ENCODE assay signal across 20 cellular contexts in genomic region chr20:20212675-20213096, GRCh38.
A peak's percentile ranks its signal among the peaks of the same experiment; 100 is the strongest.
DNase-seq lines count a peak whose midpoint lies in the region; ATAC-seq, FAIRE-seq and TF ChIP-seq lines count a peak whose summit lies in the region.
"Had no signal": no experiment of that assay in that cellular context is flagged by ENCODE, and none has a peak within 500 bp of the region (broad histone marks: within the 10 kb centered on the region; RNA-seq: fewer than 3 reads in every experiment).

No MANE protein-coding gene starts in this region.

- ATAC-seq in GM21528 (IDR thresholded peaks at IDR 0.05; ENCODE audit: low FRiP score, unreplicated experiment), result no peak
- no peak for ATAC-seq in T-helper 17 cell
- ATAC-seq: T-cell had no signal

- no peaks in the 10 kb centered on the region for H3K9me3 ChIP-seq in T-helper 17 cell (ENCODE audit: control insufficient read depth, low read length, poor library complexity, severe bottlenecking)
- H3K9me3 ChIP-seq: ascending aorta, tibial nerve had no signal

- peaks cover 4% of the 10 kb centered on the region for H3K27me3 Mint-ChIP-seq in brain
- H3K27me3 Mint-ChIP-seq in T-helper 17 cell, result peaks cover 43% of the 10 kb centered on the region

- DNase-seq in COLO668 (lab: John Stamatoyannopoulos, UW; ENCODE audit: unreplicated experiment) (peak; percentile 94), GM12891 (ENCODE audit: insufficient read length, low spot score) (no peak), NCI-H2081 (lab: John Stamatoyannopoulos, UW) (peak; percentile 81 to 91), T-helper 17 cell (no peak), NCI-H226 (no peak), HuH-7 (ENCODE audit: low spot score) (no peak)
- DNase-seq: activated B cell treated with CpG ODN at 0.5 μM for 24 hours; activated gamma-delta T cell treated with Interleukin-2 at 50 U/mL for 16 hours; H9; midbrain; nucleus accumbens; stimulated activated CD4-positive, alpha-beta T cell treated with anti-CD3 and anti-CD28 coated beads, Interleukin-4, amount 100 ng/mL, for 24 hours; T-cell had no signal

- H3K27ac Mint-ChIP-seq in brain, result peak overlapping the region in 4 of 5 experiments; percentile 15 to 33 (median 22)
- H3K27ac Mint-ChIP-seq in T-helper 17 cell, result no peak overlapping the region
- H3K27ac Mint-ChIP-seq: activated B cell treated with CpG ODN at 0.5 μM for 24 hours, H9, T-cell had no signal

- H3K4me3 Mint-ChIP-seq in brain, result peak overlapping the region in 1 of 5 experiments; percentile 22
- H3K4me3 Mint-ChIP-seq in T-helper 17 cell, result no peak overlapping the region
- H3K4me3 Mint-ChIP-seq: activated B cell treated with CpG ODN at 0.5 μM for 24 hours, H9, T-cell had no signal

- H3K4me1 Mint-ChIP-seq in brain (peaks cover 86% of the 10 kb centered on the region), T-helper 17 cell (no peaks in the 10 kb centered on the region)
- H3K4me1 Mint-ChIP-seq: activated B cell treated with CpG ODN at 0.5 μM for 24 hours, T-cell had no signal

- no peak for TF ChIP-seq POLR2A in GM12891 (IDR thresholded peaks at IDR 0.05; ENCODE audit: low read depth, low read length)

- H3K9me3 Mint-ChIP-seq in brain, result peaks cover 0 to under 1% (median under 1%) of the 10 kb centered on the region in 5 experiments
- H3K9me3 Mint-ChIP-seq: activated B cell treated with CpG ODN at 0.5 μM for 24 hours, H9 had no signal

- no peak for TF ChIP-seq CTCF in brain (conservative IDR thresholded peaks at IDR 0.05)

- H3K36me3 Mint-ChIP-seq in brain (no peaks in the 10 kb centered on the region), T-helper 17 cell (ENCODE audit: low read depth) (no peaks in the 10 kb centered on the region)
- H3K36me3 Mint-ChIP-seq: T-cell had no signal

- peak; percentile 20 for FAIRE-seq in GM12891 (lab: Jason Lieb, UNC)
- FAIRE-seq: colon, endothelial cell of umbilical vein, frontal cortex had no signal

TF ChIP-seq in GM12891, 5 proteins besides CTCF, POLR2A, EP300 and RAD21:
- TF ChIP-seq POLR2AphosphoS5 (IDR thresholded peaks at IDR 0.05; ENCODE audit: low read depth, low read length) (no peak), POU2F2 (IDR thresholded peaks at IDR 0.05; ENCODE audit: low read depth, low read length) (no peak), PAX5 (IDR thresholded peaks at IDR 0.05; ENCODE audit: insufficient read depth, low read length, severe bottlenecking) (no peak)
TF ChIP-seq in GM12891: peak in this region for 0.

Comparison
In these comparisons a context has a peak if more than half of its experiments do, and no peak if none do; other contexts are left out.
1. DNase-seq: peak in COLO668 (single experiment) and NCI-H2081 (2 of 2); none in GM12891 (single experiment), T-helper 17 cell (0 of 3), NCI-H226 (single experiment) and HuH-7 (single experiment).